Comparison of ENCODE assay signal across 20 cellular contexts in genomic region chr7:112131016-112131415, GRCh38.
DNase-seq lines count a peak whose midpoint lies in the region; ATAC-seq and TF ChIP-seq lines count a peak whose summit lies in the region.
"Had no signal": no experiment of that assay in that cellular context is flagged by ENCODE, and none has a peak within 500 bp of the region (broad histone marks: within the 10 kb centered on the region; RNA-seq: fewer than 3 reads in every experiment).

No MANE protein-coding gene starts in this region.

- H3K9me3 Mint-ChIP-seq in type B pancreatic cell, result no peaks in the 10 kb centered on the region

- no peaks in the 10 kb centered on the region for H3K27me3 ChIP-seq in right cardiac atrium (ENCODE audit: control insufficient read depth, insufficient read depth)
- H3K27me3 ChIP-seq: BLaER1 treated with 17β-estradiol and CSF1 and Interleukin-3, amounts not matched to agents 10 nM and 100 nM; spleen; transverse colon had no signal

- no peaks in the 10 kb centered on the region for H3K36me3 Mint-ChIP-seq in type B pancreatic cell

- no peak overlapping the region for H3K4me3 ChIP-seq in right cardiac atrium (ENCODE audit: low read length)
- H3K4me3 ChIP-seq: BLaER1 treated with 17β-estradiol and CSF1 and Interleukin-3, amounts not matched to agents 10 nM and 100 nM; PC-9; prostate gland; spleen; transverse colon had no signal

- ATAC-seq in Right ventricle myocardium superior (ENCODE audit: poor library complexity) (peak; percentile 13), right cardiac atrium (no peak), GM21528 (IDR thresholded peaks at IDR 0.05; ENCODE audit: low FRiP score, unreplicated experiment) (no peak), GM18517 (IDR thresholded peaks at IDR 0.05; ENCODE audit: unreplicated experiment) (no peak)
- ATAC-seq: activated CD4-positive, alpha-beta T cell treated with anti-CD3 and anti-CD28 coated beads for 36 hours had no signal

- peaks cover 30% of the 10 kb centered on the region for H3K4me1 Mint-ChIP-seq in type B pancreatic cell (ENCODE audit: unreplicated experiment)
- H3K4me1 Mint-ChIP-seq: activated CD4-positive, alpha-beta T cell treated with anti-CD3 and anti-CD28 coated beads for 36 hours had no signal

- no peak overlapping the region for H3K27ac Mint-ChIP-seq in type B pancreatic cell
- H3K27ac Mint-ChIP-seq: activated CD4-positive, alpha-beta T cell treated with anti-CD3 and anti-CD28 coated beads for 36 hours had no signal

- peaks cover 12% of the 10 kb centered on the region for H3K4me1 ChIP-seq in right cardiac atrium (ENCODE audit: control insufficient read depth, insufficient read depth, low read length)

- H3K27ac ChIP-seq in right cardiac atrium (ENCODE audit: low read length), result peak overlapping the region; percentile 85
- H3K27ac ChIP-seq: BLaER1 treated with 17β-estradiol and CSF1 and Interleukin-3, amounts not matched to agents 10 nM and 100 nM; PC-9; transverse colon had no signal

- H3K4me3 Mint-ChIP-seq in type B pancreatic cell, result peak overlapping the region; percentile 2
- H3K4me3 Mint-ChIP-seq: activated CD4-positive, alpha-beta T cell treated with anti-CD3 and anti-CD28 coated beads for 36 hours; neural crest cell had no signal

- TF ChIP-seq CTCF in type B pancreatic cell (conservative IDR thresholded peaks at IDR 0.05), result no peak

- no peaks in the 10 kb centered on the region for H3K27me3 Mint-ChIP-seq in type B pancreatic cell
- H3K27me3 Mint-ChIP-seq: activated CD4-positive, alpha-beta T cell treated with anti-CD3 and anti-CD28 coated beads for 36 hours had no signal

- intact Hi-C loops in Right ventricle myocardium superior (cut with DNase I), result no loop called here
- intact Hi-C loops in cardiac septum (cut with DNase I), result no loop called here
- intact Hi-C loops in right cardiac atrium (cut with DNase I), result no loop called here

- WGBS in right cardiac atrium, result 68% methylated on average over 7 of the region's 7 CpGs

- no peaks in the 10 kb centered on the region for H3K9me3 ChIP-seq in right cardiac atrium (ENCODE audit: control insufficient read depth, low read length)
- H3K9me3 ChIP-seq: prostate gland, spleen, transverse colon had no signal

- DNase-seq in Right ventricle myocardium superior (no peak), cardiac septum (ENCODE audit: low spot score) (no peak), NCI-H510A treated with DMSO at 0.1 percent for 48 hours (lab: John Stamatoyannopoulos, UW) (peak; percentile 86), right cardiac atrium (no peak), type B pancreatic cell (ENCODE audit: extremely low spot score, unreplicated experiment) (no peak), NCI-H774 (lab: John Stamatoyannopoulos, UW) (no peak)
- DNase-seq: activated CD4-positive, alpha-beta T cell treated with anti-CD3 and anti-CD28 coated beads for 36 hours; activated effector memory CD4-positive, alpha-beta T cell treated with anti-CD3 and anti-CD28 coated beads, Interleukin-2, amount 50 U/mL, for 16 hours; central memory CD4-positive, alpha-beta T cell; effector CD8-positive, alpha-beta T cell; NCI-H1436; NCI-H524; PC-9; spleen; transverse colon had no signal
